10 cellular contexts compared by ENCODE assay signal in genomic region chr11:102267602-102268001, GRCh38. TPM values are rescaled to one million over a fixed set of nuclear protein-coding genes. Genes with fewer than 3 reads are reported as not detected.
DNase-seq lines count a peak whose midpoint lies in the region; ATAC-seq and TF ChIP-seq lines count a peak whose summit lies in the region.
"Had no signal": no experiment of that assay in that cellular context is flagged by ENCODE, and none has a peak within 500 bp of the region (broad histone marks: within the 10 kb centered on the region; RNA-seq: fewer than 3 reads in every experiment).

No MANE protein-coding gene starts in this region.

- H3K27ac ChIP-seq in 22Rv1 = peak overlapping the region; percentile 78
- H3K27ac ChIP-seq in breast epithelium = peak overlapping the region; percentile 74 to 83
- H3K27ac ChIP-seq: HL-60 had no signal

- H3K36me3 ChIP-seq in breast epithelium = no peaks in the 10 kb centered on the region
- H3K36me3 ChIP-seq in mucosa of descending colon (ENCODE audit: low read depth) = no peaks in the 10 kb centered on the region

- H3K4me3 ChIP-seq in breast epithelium = peak overlapping the region; percentile 37 to 69 (median 50)
- no peak overlapping the region for H3K4me3 ChIP-seq in mucosa of descending colon

- peak; percentile 78 for DNase-seq in HS-5 (ENCODE audit: low read depth)
- DNase-seq in breast epithelium (ENCODE audit: low spot score in 2 of 2) = no peak
- DNase-seq in mucosa of descending colon = peak in 1 of 3 donors; percentile 47
- no peak for DNase-seq in head of caudate nucleus
- DNase-seq in left lobe of liver (ENCODE audit: low spot score) = no peak
- DNase-seq in stimulated activated CD4-positive, alpha-beta T cell treated with anti-CD3 and anti-CD28 coated beads, Interleukin-4, amount 100 ng/mL, for 4 hours = no peak
- DNase-seq: midbrain had no signal

- ATAC-seq in mucosa of descending colon (peak; percentile 56), HG03280 (IDR thresholded peaks at IDR 0.05; ENCODE audit: unreplicated experiment) (no peak), left lobe of liver (no peak)

- H3K4me1 ChIP-seq in breast epithelium = no peaks in the 10 kb centered on the region
- H3K4me1 ChIP-seq in mucosa of descending colon (ENCODE audit: low read depth) = peaks cover 25% of the 10 kb centered on the region

- TF ChIP-seq POLR2A in breast epithelium (IDR thresholded peaks at IDR 0.05) = no peak

- no peak for TF ChIP-seq CTCF in 22Rv1 (IDR thresholded peaks at IDR 0.05)
- no peak for TF ChIP-seq CTCF in breast epithelium (IDR thresholded peaks at IDR 0.05)
- TF ChIP-seq CTCF in mucosa of descending colon (IDR thresholded peaks at IDR 0.05) = no peak

- no peaks in the 10 kb centered on the region for H3K27me3 ChIP-seq in breast epithelium

- no peaks in the 10 kb centered on the region for H3K9me3 ChIP-seq in breast epithelium
- no peaks in the 10 kb centered on the region for H3K9me3 ChIP-seq in mucosa of descending colon

- intact Hi-C loops in breast epithelium (cut with DNase I; ENCODE audit: low total_unique reads) = no loop called here
- intact Hi-C loops in mucosa of descending colon (cut with DNase I, micrococcal nuclease) = no loop called here
- intact Hi-C loops in head of caudate nucleus (cut with DNase I) = no loop called here

RNA-seq across cellular contexts. Expression of gene BIRC3, which starts 49.7 kb away (rescaled TPM):
- total RNA-seq in breast epithelium = 10 to 100 TPM in 2 of 3 donors, 1 to 10 TPM in 1; 2.6 to 30.0 (median 10.8) TPM
- 100 to 1,000 TPM in 1 of 3 donors, 10 to 100 TPM in 2; 26.1 to 116 (median 45.4) TPM for total RNA-seq in mucosa of descending colon
- 2.1 TPM for total RNA-seq in left lobe of liver
